In the genomic region with DNA sequence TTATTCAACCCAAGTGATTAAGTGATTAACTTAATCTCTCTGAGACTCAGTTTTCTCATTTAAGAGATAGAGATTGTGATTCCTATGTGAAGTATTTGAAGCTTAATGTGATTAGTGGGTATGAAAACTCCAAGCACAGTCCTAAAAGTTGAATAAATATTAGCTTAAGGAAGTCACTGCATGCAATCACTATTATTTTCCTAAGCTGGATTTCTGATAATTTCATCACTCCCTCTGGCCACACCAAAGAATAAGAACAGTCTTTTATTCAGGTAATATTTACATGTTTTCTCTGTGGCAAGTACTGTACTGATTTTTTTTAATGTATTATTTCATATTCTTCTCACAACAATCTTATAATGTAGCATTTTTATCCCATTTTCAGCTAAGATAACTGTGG, we compare ENCODE assay signal across 20 cellular contexts.
"Had no signal": no experiment of that assay in that cellular context is flagged by ENCODE, and none has a peak within 500 bp of the region (broad histone marks: within the 10 kb centered on the region; RNA-seq: fewer than 3 reads in every experiment).

No MANE protein-coding gene starts in this region.

- H3K27ac Mint-ChIP-seq: activated B cell treated with CpG ODN at 0.5 μM for 24 hours; activated T-cell treated with anti-CD3 and anti-CD28 coated beads, Interleukin-2, amount 50 U/mL, for 72 hours; dendritic cell treated with granulocyte-macrophage colony-stimulating factor and Interleukin-4, amounts not matched to agents 40 ng/mL and 50 ng/mL, for 4 days; natural killer cell; T-helper 2 cell treated with Interferon-gamma antibody and Interleukin-4, amounts not matched to agents 5 μg/mL and 100 μg/mL, for 36 hours had no signal

- H3K9me3 ChIP-seq: thyroid gland had no signal

- H2AFZ ChIP-seq: parathyroid adenoma had no signal

- H3K9ac ChIP-seq: parathyroid adenoma had no signal

- H3K4me1 ChIP-seq: parathyroid adenoma, thyroid gland had no signal

- H3K4me3 Mint-ChIP-seq: activated B cell treated with CpG ODN at 0.5 μM for 24 hours; activated T-cell treated with anti-CD3 and anti-CD28 coated beads, Interleukin-2, amount 50 U/mL, for 72 hours; dendritic cell treated with granulocyte-macrophage colony-stimulating factor and Interleukin-4, amounts not matched to agents 40 ng/mL and 50 ng/mL, for 4 days; natural killer cell; T-helper 2 cell treated with Interferon-gamma antibody and Interleukin-4, amounts not matched to agents 5 μg/mL and 100 μg/mL, for 36 hours had no signal

- H3K79me2 ChIP-seq: parathyroid adenoma had no signal

- H3K27ac ChIP-seq: parathyroid adenoma, thyroid gland had no signal

- DNase-seq: activated B cell treated with CpG ODN at 0.5 μM for 24 hours; activated CD4-positive, alpha-beta T cell treated with anti-CD3 and anti-CD28 coated beads for 48 hours; activated effector memory CD4-positive, alpha-beta T cell treated with anti-CD3 and anti-CD28 coated beads, Interleukin-2, amount 50 U/mL, for 16 hours; activated naive CD4-positive, alpha-beta T cell treated with anti-CD3 and anti-CD28 coated beads, Interleukin-2, amount 50 U/mL, for 16 hours; activated T-cell treated with anti-CD3 and anti-CD28 coated beads, Interleukin-2, amount 50 U/mL, for 72 hours; aorta; cerebellar nuclear complex; effector memory CD4-positive, alpha-beta T cell; foreskin melanocyte; hypothalamus; islet precursor cell; left colon; natural killer cell; stimulated activated CD8-positive, alpha-beta memory T cell treated with anti-CD3 and anti-CD28 coated beads, Interleukin-4, amount 100 ng/mL, for 48 hours; stimulated activated naive CD4-positive, alpha-beta T cell treated with Interleukin-2 at 50 U/mL for 16 hours; thyroid gland had no signal

- ATAC-seq: activated T-cell treated with anti-CD3 and anti-CD28 coated beads, Interleukin-2, amount 50 U/mL, for 72 hours; left colon; natural killer cell had no signal

- H3K27me3 Mint-ChIP-seq: activated B cell treated with CpG ODN at 0.5 μM for 24 hours; dendritic cell treated with granulocyte-macrophage colony-stimulating factor and Interleukin-4, amounts not matched to agents 40 ng/mL and 50 ng/mL, for 4 days had no signal

- H3K27me3 ChIP-seq: thyroid gland had no signal

- H3K4me3 ChIP-seq: lung, thyroid gland had no signal
